ENCODE assay signal across 18 cellular contexts in the genomic region with DNA sequence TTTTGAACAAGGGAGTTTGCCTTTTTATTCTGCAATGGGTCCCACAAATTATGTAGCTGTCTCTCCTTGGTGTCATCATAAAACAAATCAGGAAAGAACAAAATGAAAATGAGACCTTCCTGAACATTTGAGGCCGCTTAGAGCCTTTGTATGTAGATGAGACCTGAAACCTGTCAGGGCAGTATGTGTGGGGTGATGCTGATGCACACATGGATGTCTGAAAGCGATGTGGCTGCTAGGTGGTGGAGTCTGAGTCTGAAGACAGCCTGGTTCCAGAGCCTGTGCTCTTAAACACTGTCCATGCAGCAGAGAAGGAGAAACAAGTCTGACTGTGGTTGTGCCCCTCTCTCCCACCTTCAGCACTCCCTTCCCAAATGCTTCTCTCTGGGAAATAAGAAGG.
DNase-seq lines count a peak whose midpoint lies in the region; ATAC-seq and TF ChIP-seq lines count a peak whose summit lies in the region.
"Had no signal": no experiment of that assay in that cellular context is flagged by ENCODE, and none has a peak within 500 bp of the region (broad histone marks: within the 10 kb centered on the region; RNA-seq: fewer than 3 reads in every experiment).

No MANE protein-coding gene starts in this region.

- H3K27ac ChIP-seq in PC-3 (ENCODE audit: low read length), result peak overlapping the region; percentile 82
- no peak overlapping the region for H3K27ac ChIP-seq in heart right ventricle

- peak overlapping the region; percentile 68 for H2AFZ ChIP-seq in PC-3 (ENCODE audit: low read length)

- TF ChIP-seq CTCF in PC-3 (conservative IDR thresholded peaks at IDR 0.05; ENCODE audit: low read depth, low read length), result no peak
- TF ChIP-seq CTCF in heart right ventricle (IDR thresholded peaks at IDR 0.05), result no peak

- no peaks in the 10 kb centered on the region for H3F3A ChIP-seq in PC-3 (ENCODE audit: low read length, unreplicated experiment)

- H3K9me3 ChIP-seq in PC-3 (ENCODE audit: low read length), result no peaks in the 10 kb centered on the region
- H3K9me3 ChIP-seq in heart right ventricle, result no peaks in the 10 kb centered on the region
- H3K9me3 ChIP-seq: Caco-2, SK-N-SH had no signal

- BruUV-seq in PC-3 (replicated peaks; lab: Mats Ljungman, UMichigan), result no TSS peak

- CTCF ChIA-PET in PC-3 (lab: Charles Lee), result no interaction called here

- H3K4me3 ChIP-seq in PC-3 (ENCODE audit: low read length) (no peak overlapping the region), heart right ventricle (no peak overlapping the region)

- no peaks in the 10 kb centered on the region for H4K20me1 ChIP-seq in PC-3 (ENCODE audit: low read length)

- H3K4me2 ChIP-seq in PC-3 (ENCODE audit: low read length), result peak overlapping the region; percentile 29; the same call in 1 of the 2 replicates
- H3K4me2 ChIP-seq: SK-N-SH had no signal

- H3K9me2 ChIP-seq in PC-3 (replicated peaks; ENCODE audit: low read length), result no peaks in the 10 kb centered on the region
- H3K9me2 ChIP-seq: SK-N-SH had no signal

- H3K9ac ChIP-seq in PC-3 (ENCODE audit: low read length), result peak overlapping the region; percentile 20; the same call in 1 of the 2 replicates
- H3K9ac ChIP-seq: SK-N-SH had no signal

- no peak for DNase-seq in PC-3
- DNase-seq in amniotic stem cell (lab: John Stamatoyannopoulos, UW), result no peak
- DNase-seq in occipital lobe (lab: John Stamatoyannopoulos, UW), result no peak
- DNase-seq in heart right ventricle, result no peak
- DNase-seq: ACHN; Caco-2; CD4-positive, CD25-positive, alpha-beta regulatory T cell; EL; HFFc6; NCI-H1048; NCI-H1436 treated with DMSO at 0.1 percent for 48 hours; NCI-H510A treated with DMSO at 0.1 percent for 48 hours; SHP77; SK-N-SH; T-helper 1 cell had no signal

- intact Hi-C loops in PC-3 (cut with micrococcal nuclease) (no loop called here), heart right ventricle (cut with DNase I) (no loop called here)

- POLR2A ChIA-PET in PC-3 (lab: Charles Lee; ENCODE audit: unreplicated experiment), result no interaction called here

- H3K27me3 ChIP-seq in PC-3 (ENCODE audit: low read length) (no peaks in the 10 kb centered on the region), heart right ventricle (peaks cover 0 to 9% (median 0%) of the 10 kb centered on the region in 7 donors)

- no peaks in the 10 kb centered on the region for H3K36me3 ChIP-seq in PC-3 (ENCODE audit: low read depth, low read length)
- H3K36me3 ChIP-seq in heart right ventricle, result no peaks in the 10 kb centered on the region

- H3K4me1 ChIP-seq in PC-3 (ENCODE audit: insufficient read depth, low read length) (peaks cover 14% of the 10 kb centered on the region), heart right ventricle (peaks cover 0 to 17% (median 0%) of the 10 kb centered on the region in 9 donors)
- H3K4me1 ChIP-seq: Caco-2 had no signal

- 69 to 77% methylated on average over 2 of the region's 2 CpGs for WGBS in heart right ventricle, 2 donors

- peak; percentile 44 for ATAC-seq in GM18909 (IDR thresholded peaks at IDR 0.05; ENCODE audit: poor library complexity, unreplicated experiment)
- peak; percentile 39 for ATAC-seq in HG02870 (IDR thresholded peaks at IDR 0.05; ENCODE audit: unreplicated experiment)
- ATAC-seq in PC-3, result no peak
- ATAC-seq in HG02642 (IDR thresholded peaks at IDR 0.05; ENCODE audit: poor library complexity, unreplicated experiment), result no peak
- no peak for ATAC-seq in heart right ventricle

- no peaks in the 10 kb centered on the region for H3K79me2 ChIP-seq in PC-3 (ENCODE audit: low read length)

Comparison
In these comparisons a context has a peak if more than half of its experiments do, and no peak if none do; other contexts are left out.
1. ATAC-seq: peak in GM18909 (single experiment) and HG02870 (single experiment); none in PC-3 (single experiment), HG02642 (single experiment) and heart right ventricle (0 of 8).